Comparison of ENCODE assay signal across 1 cellular context in genomic region chr3:186614597-186615483, GRCh38.
A peak's percentile ranks its signal among the peaks of the same experiment; 100 is the strongest.
TF ChIP-seq lines count a peak whose summit lies in the region.

No MANE protein-coding gene starts in this region.

TF ChIP-seq in HepG2, 621 proteins besides CTCF, POLR2A, EP300 and RAD21 (continues in another document):
- peak; percentile 68 for TF ChIP-seq ZNF430 (CRISPR knock-in tag; IDR thresholded peaks at IDR 0.05)
- peak; percentile 44; the same call in 1 of the 2 replicates for TF ChIP-seq ZSCAN31 (CRISPR knock-in tag; IDR thresholded peaks at IDR 0.05; ENCODE audit: low read depth)
- TF ChIP-seq SAFB2 (CRISPR knock-in tag; IDR thresholded peaks at IDR 0.05; ENCODE audit: borderline replicate concordance, low read depth) = peak; percentile 88; the same call in 1 of the 2 replicates
- 0 out of 2 replicates have a peak, but pooled peaks have one; percentile 26 for TF ChIP-seq TFDP2 (CRISPR knock-in tag; IDR thresholded peaks at IDR 0.05)
- TF ChIP-seq MLX (CRISPR knock-in tag; IDR thresholded peaks at IDR 0.05) = peak; percentile 18; the same call in 1 of the 2 replicates
- TF ChIP-seq KAT8 (CRISPR knock-in tag; IDR thresholded peaks at IDR 0.05) = peak; percentile 52
- TF ChIP-seq ZBED4 (CRISPR knock-in tag; IDR thresholded peaks at IDR 0.05; ENCODE audit: borderline replicate concordance) = peak; percentile 11; the same call in 1 of the 2 replicates
- 0 out of 2 replicates have a peak, but pooled peaks have one; percentile 26 for TF ChIP-seq ZNF672 (CRISPR knock-in tag; IDR thresholded peaks at IDR 0.05)
- TF ChIP-seq ZSCAN20 (CRISPR knock-in tag; IDR thresholded peaks at IDR 0.05; ENCODE audit: borderline replicate concordance) = no peak
- TF ChIP-seq ZNF660 (CRISPR knock-in tag; IDR thresholded peaks at IDR 0.05; ENCODE audit: borderline replicate concordance, low read depth) = no peak
- peak; percentile 5; the same call in 1 of the 2 replicates for TF ChIP-seq KDM6A (CRISPR knock-in tag; IDR thresholded peaks at IDR 0.05; ENCODE audit: low read depth)
- TF ChIP-seq U2AF1 (optimal IDR thresholded peaks at IDR 0.05; ENCODE audit: low read depth, low read length) = no peak
- TF ChIP-seq STAT6 (CRISPR knock-in tag; IDR thresholded peaks at IDR 0.05; ENCODE audit: borderline replicate concordance) = no peak
- 0 out of 2 replicates have a peak, but pooled peaks have one; percentile 30 for TF ChIP-seq SKIL (CRISPR knock-in tag; IDR thresholded peaks at IDR 0.05; ENCODE audit: borderline replicate concordance)
- TF ChIP-seq SOX6 (IDR thresholded peaks at IDR 0.05) = no peak
- TF ChIP-seq SOX6 (CRISPR knock-in tag; IDR thresholded peaks at IDR 0.05) = no peak; the same call in 1 of the 2 replicates
- peak; percentile 27; the same call in 1 of the 2 replicates for TF ChIP-seq FOSL2 (CRISPR knock-in tag; IDR thresholded peaks at IDR 0.05)
- peak; percentile 45; the same call in 1 of the 2 replicates for TF ChIP-seq ZNF362 (CRISPR knock-in tag; IDR thresholded peaks at IDR 0.05; ENCODE audit: borderline replicate concordance)
- peak; percentile 75 for TF ChIP-seq TEAD3 (CRISPR knock-in tag; optimal IDR thresholded peaks at IDR 0.05; ENCODE audit: borderline replicate concordance)
- peak; percentile 5; the same call in 1 of the 2 replicates for TF ChIP-seq ZKSCAN8 (CRISPR knock-in tag; IDR thresholded peaks at IDR 0.05; ENCODE audit: borderline replicate concordance)
- TF ChIP-seq ZNF790 (CRISPR knock-in tag; IDR thresholded peaks at IDR 0.05; ENCODE audit: borderline replicate concordance) = peak; percentile 11; the same call in 1 of the 2 replicates
- no peak for TF ChIP-seq ZNF597 (CRISPR knock-in tag; IDR thresholded peaks at IDR 0.05)
- no peak; the same call in 1 of the 2 replicates for TF ChIP-seq ATF6 (CRISPR knock-in tag; conservative IDR thresholded peaks at IDR 0.05)
- TF ChIP-seq LCORL (IDR thresholded peaks at IDR 0.05) = no peak
- no peak for TF ChIP-seq LCORL (CRISPR knock-in tag; IDR thresholded peaks at IDR 0.05)
- TF ChIP-seq SOX5 (CRISPR knock-in tag; IDR thresholded peaks at IDR 0.05; ENCODE audit: borderline replicate concordance) = no peak
- no peak for TF ChIP-seq CEBPZ (IDR thresholded peaks at IDR 0.05; ENCODE audit: low read length)
- no peak for TF ChIP-seq IKZF4 (CRISPR knock-in tag; IDR thresholded peaks at IDR 0.05; ENCODE audit: borderline replicate concordance, low read depth, not compliant biosample characterization)
- TF ChIP-seq NFE2L1 (CRISPR knock-in tag; IDR thresholded peaks at IDR 0.05; ENCODE audit: borderline replicate concordance) = no peak
- no peak for TF ChIP-seq ZNF234 (CRISPR knock-in tag; conservative IDR thresholded peaks at IDR 0.05)
- TF ChIP-seq SMC3 (IDR thresholded peaks at IDR 0.05; ENCODE audit: low read length) = peak; percentile 96
- TF ChIP-seq IRF9 (CRISPR knock-in tag; IDR thresholded peaks at IDR 0.05; ENCODE audit: borderline replicate concordance) = no peak
- 0 out of 2 replicates have a peak, but pooled peaks have one; percentile 6 for TF ChIP-seq NCOA5 (CRISPR knock-in tag; IDR thresholded peaks at IDR 0.05)
- TF ChIP-seq ATF4 (CRISPR knock-in tag; IDR thresholded peaks at IDR 0.05) = 0 out of 4 replicates have a peak, but pooled peaks of 1 of the 2 experiments have one; percentile 11
- no peak; the same call in 1 of the 2 replicates for TF ChIP-seq NKX3-1 (CRISPR knock-in tag; IDR thresholded peaks at IDR 0.05)
- peak; percentile 95 for TF ChIP-seq RBM22 (optimal IDR thresholded peaks at IDR 0.05; ENCODE audit: low read length)
